Comparison of ENCODE assay signal across 16 cellular contexts in genomic region chr2:32743480-32744236, GRCh38.
DNase-seq lines count a peak whose midpoint lies in the region; ATAC-seq and TF ChIP-seq lines count a peak whose summit lies in the region.
"Had no signal": no experiment of that assay in that cellular context is flagged by ENCODE, and none has a peak within 500 bp of the region (broad histone marks: within the 10 kb centered on the region; RNA-seq: fewer than 3 reads in every experiment).

No MANE protein-coding gene starts in this region.

- ATAC-seq in GM19463 (IDR thresholded peaks at IDR 0.05; ENCODE audit: unreplicated experiment) (peak; percentile 84), HG03342 (IDR thresholded peaks at IDR 0.05; ENCODE audit: unreplicated experiment) (peak; percentile 65), HG03469 (IDR thresholded peaks at IDR 0.05; ENCODE audit: unreplicated experiment) (no peak), heart right ventricle (no peak)
- ATAC-seq: activated T-helper 17 cell treated with anti-CD3 and anti-CD28 coated beads, Interleukin-2, amount 50 U/mL, for 72 hours had no signal

- peaks cover 0 to 18% (median 8%) of the 10 kb centered on the region in 11 donors for H3K9me3 ChIP-seq in heart right ventricle
- H3K9me3 ChIP-seq: ascending aorta, stomach had no signal

- TF ChIP-seq CTCF in GM13976 (IDR thresholded peaks at IDR 0.05; ENCODE audit: borderline replicate concordance, control extremely low read depth, extremely low read depth, insufficient read depth, missing control alignments) (no peak), heart right ventricle (IDR thresholded peaks at IDR 0.05) (no peak)

- H3K27ac ChIP-seq in heart right ventricle, result no peak overlapping the region
- H3K27ac ChIP-seq: ascending aorta, stomach had no signal

- no peaks in the 10 kb centered on the region for H3K27me3 ChIP-seq in heart right ventricle
- H3K27me3 ChIP-seq: ascending aorta, stomach had no signal

- WGBS in heart right ventricle, 2 donors, result 90 to 97% methylated on average over 3 of the region's 3 CpGs

- in situ Hi-C loops in GM13976 (cut with MboI; ENCODE audit: low sequenced_read_pairs, unreplicated experiment), result no loop called here

- peaks cover 0 to 14% (median 0%) of the 10 kb centered on the region in 9 donors for H3K36me3 ChIP-seq in heart right ventricle

- peak; percentile 45 for DNase-seq in GM13976 (ENCODE audit: low spot score)
- DNase-seq in iris pigment epithelial cell (ENCODE audit: low read depth), result peak; percentile 43
- DNase-seq in NAMALWA (ENCODE audit: low spot score), result no peak
- DNase-seq in activated CD8-positive, alpha-beta memory T cell treated with anti-CD3 and anti-CD28 coated beads for 24 hours, result no peak
- no peak for DNase-seq in heart right ventricle
- DNase-seq: activated CD4-positive, alpha-beta T cell treated with anti-CD3 and anti-CD28 coated beads, Interleukin-2, amount 50 U/mL, for 1 hour; effector CD8-positive, alpha-beta T cell; mesendoderm; NCI-H82; stomach; T-helper 2 cell had no signal

- peaks cover 0 to 42% (median 21%) of the 10 kb centered on the region in 9 donors for H3K4me1 ChIP-seq in heart right ventricle
- H3K4me1 ChIP-seq: stomach had no signal

- no peak overlapping the region for H3K4me3 ChIP-seq in heart right ventricle
- H3K4me3 ChIP-seq: ascending aorta, stomach had no signal

- intact Hi-C loops in heart right ventricle (cut with DNase I), result loop anchor here in 1 of 10 donors (10.0 kb wide), 1 partner anchor 119 kb away; the partner anchor contains the start of gene TTC27

Comparison
In these comparisons a context has a peak if more than half of its experiments do, and no peak if none do; other contexts are left out.
1. DNase-seq: peak in GM13976 (single experiment) and iris pigment epithelial cell (single experiment); none in NAMALWA (single experiment), activated CD8-positive, alpha-beta memory T cell treated with anti-CD3 and anti-CD28 coated beads for 24 hours (single experiment) and heart right ventricle (0 of 2).
2. ATAC-seq: peak in GM19463 (single experiment) and HG03342 (single experiment); none in HG03469 (single experiment) and heart right ventricle (0 of 8).